24 cellular contexts compared by ENCODE assay signal in genomic region chr2:45312275-45312674, GRCh38.
DNase-seq lines count a peak whose midpoint lies in the region; ATAC-seq and TF ChIP-seq lines count a peak whose summit lies in the region.
"Had no signal": no experiment of that assay in that cellular context is flagged by ENCODE, and none has a peak within 500 bp of the region (broad histone marks: within the 10 kb centered on the region; RNA-seq: fewer than 3 reads in every experiment).

No MANE protein-coding gene starts in this region.

- H3K27me3 ChIP-seq in liver (ENCODE audit: control insufficient read depth in 4 of 4, insufficient read depth in 4 of 4, low read length in 3 of 4) (no peaks in the 10 kb centered on the region), suprapubic skin (peaks cover 5% of the 10 kb centered on the region)

- peaks cover 0 to 3% (median 0%) of the 10 kb centered on the region in 4 donors for H3K4me1 ChIP-seq in liver (ENCODE audit: control insufficient read depth in 4 of 4, insufficient read depth in 4 of 4, low read length in 3 of 4)
- H3K4me1 ChIP-seq in suprapubic skin = no peaks in the 10 kb centered on the region

- TF ChIP-seq EP300 in suprapubic skin (IDR thresholded peaks at IDR 0.05) = no peak

- H3K27ac ChIP-seq in liver (ENCODE audit: low read depth in 1 of 2, low read length in 2 of 2) (no peak overlapping the region), suprapubic skin (no peak overlapping the region)

- H3K9ac ChIP-seq in liver (ENCODE audit: low read depth in 1 of 2, low read length in 2 of 2) = no peak overlapping the region
- H3K9ac ChIP-seq: SK-N-SH had no signal

- H3K36me3 ChIP-seq in liver (ENCODE audit: control insufficient read depth in 4 of 4, insufficient read depth in 3 of 4, low read depth in 1 of 4, low read length in 3 of 4) (no peaks in the 10 kb centered on the region), suprapubic skin (no peaks in the 10 kb centered on the region)

- WGBS in liver = 51% methylated on average over 7 of the region's 7 CpGs
- 80% methylated on average over 7 of the region's 7 CpGs for WGBS in suprapubic skin

- H3K9me3 ChIP-seq in liver (ENCODE audit: control insufficient read depth in 4 of 4, low read length in 3 of 4) = no peaks in the 10 kb centered on the region
- no peaks in the 10 kb centered on the region for H3K9me3 ChIP-seq in suprapubic skin
- H3K9me3 ChIP-seq: Caco-2, SK-N-SH had no signal

- ATAC-seq in HG02678 (IDR thresholded peaks at IDR 0.05; ENCODE audit: unreplicated experiment) (no peak), GM18502 (IDR thresholded peaks at IDR 0.05; ENCODE audit: poor library complexity, unreplicated experiment) (no peak)
- ATAC-seq: HCT116, K562, Panc1 had no signal

- TF ChIP-seq RAD21 in liver (IDR thresholded peaks at IDR 0.05) = peak in 1 of 2 donors; percentile 19

- peak; percentile 90 for DNase-seq in DMS53 (lab: John Stamatoyannopoulos, UW)
- DNase-seq in glomerular visceral epithelial cell (ENCODE audit: extremely low spot score) = peak; percentile 42
- peak; percentile 90 for DNase-seq in renal cortical epithelial cell (ENCODE audit: low read depth)
- DNase-seq in suprapubic skin (ENCODE audit: low spot score in 2 of 2) = no peak
- DNase-seq in COLO829 (ENCODE audit: low spot score) = no peak
- DNase-seq: Caco-2; CD4-positive, CD25-positive, alpha-beta regulatory T cell; DMS153; GF-D8; MM.1S; NCI-H1092; NCI-H1436; NCI-H1930; NCI-H345; NCI-H524; NCI-H774; SIG-M5; SK-N-SH had no signal

- TF ChIP-seq CTCF in liver (IDR thresholded peaks at IDR 0.05; ENCODE audit: low read depth, low read length, missing input control) (no peak), suprapubic skin (IDR thresholded peaks at IDR 0.05) (no peak)

- no peak overlapping the region for H3K4me3 ChIP-seq in liver (ENCODE audit: low read depth in 1 of 3, low read length in 3 of 3)
- H3K4me3 ChIP-seq in suprapubic skin = no peak overlapping the region
- H3K4me3 ChIP-seq: K562 had no signal

- TF ChIP-seq POLR2A in suprapubic skin (IDR thresholded peaks at IDR 0.05) = no peak

TF ChIP-seq in liver, 16 proteins besides CTCF, POLR2A, EP300 and RAD21:
- TF ChIP-seq EGR1 (IDR thresholded peaks at IDR 0.05; ENCODE audit: low read depth in 2 of 2) (no peak), YY1 (IDR thresholded peaks at IDR 0.05) (peak; percentile 58)
TF ChIP-seq in liver: peak in this region for 1.

Comparison
In these comparisons a context has a peak if more than half of its experiments do, and no peak if none do; other contexts are left out.
1. DNase-seq: peak in DMS53 (single experiment), glomerular visceral epithelial cell (single experiment) and renal cortical epithelial cell (single experiment); none in suprapubic skin (0 of 2) and COLO829 (single experiment).